ENCODE assay signal across 8 cellular contexts in genomic region chr10:108911814-108912541, GRCh38.
DNase-seq lines count a peak whose midpoint lies in the region; ATAC-seq and TF ChIP-seq lines count a peak whose summit lies in the region.

No MANE protein-coding gene starts in this region.

- H3K27me3 ChIP-seq in rectal smooth muscle tissue (ENCODE audit: control insufficient read depth, insufficient read depth, low read length) = no peaks in the 10 kb centered on the region

- TF ChIP-seq CTCF in WI38 (IDR thresholded peaks at IDR 0.05; ENCODE audit: low read depth, low read length) = peak; percentile 65

- no peaks in the 10 kb centered on the region for H3K4me1 ChIP-seq in rectal smooth muscle tissue (ENCODE audit: control insufficient read depth, insufficient read depth, low read length)

- ATAC-seq in GM18505 (IDR thresholded peaks at IDR 0.05; ENCODE audit: unreplicated experiment) (peak; percentile 63), HG02981 (IDR thresholded peaks at IDR 0.05; ENCODE audit: unreplicated experiment) (peak; percentile 59), GM21381 (IDR thresholded peaks at IDR 0.05; ENCODE audit: unreplicated experiment) (no peak)

- peak in 39 of 51 donors; percentile 1 to 60 (median 27) for DNase-seq in hypothalamus (lab: John Stamatoyannopoulos, UW)
- DNase-seq in NCI-H1417 (lab: John Stamatoyannopoulos, UW) = no peak
- DNase-seq in AML-193 (lab: John Stamatoyannopoulos, UW) = no peak

- no peak overlapping the region for H3K27ac ChIP-seq in rectal smooth muscle tissue (ENCODE audit: low read depth, low read length)

- no peak overlapping the region for H3K9ac ChIP-seq in rectal smooth muscle tissue (ENCODE audit: low read length)

- H3K4me3 ChIP-seq in WI38 (ENCODE audit: low read depth, low read length) (peak overlapping the region; percentile 64), rectal smooth muscle tissue (ENCODE audit: low read length) (peak overlapping the region; percentile 70)

- no peak for TF ChIP-seq POLR2A in GM18505 (IDR thresholded peaks at IDR 0.05; ENCODE audit: borderline replicate concordance, extremely low read depth, insufficient read depth, insufficient read length)

- H3K36me3 ChIP-seq in rectal smooth muscle tissue (ENCODE audit: control insufficient read depth, insufficient read depth, low read length) = no peaks in the 10 kb centered on the region

Comparison
In these comparisons a context has a peak if more than half of its experiments do, and no peak if none do; other contexts are left out.
1. DNase-seq: peak in hypothalamus (39 of 51); none in NCI-H1417 (0 of 3) and AML-193 (0 of 2).